In genomic region chr1:213821943-213822334, GRCh38 we compare ENCODE assay signal across 27 cellular contexts.
"Had no signal": no experiment of that assay in that cellular context is flagged by ENCODE, and none has a peak within 500 bp of the region (broad histone marks: within the 10 kb centered on the region; RNA-seq: fewer than 3 reads in every experiment).

No MANE protein-coding gene starts in this region.

- H3K79me2 ChIP-seq: parathyroid adenoma had no signal

- FAIRE-seq: pancreas, small intestine had no signal

- H3K36me3 ChIP-seq: neural progenitor cell, neutrophil, ovary, pancreas, prostate gland, right atrium auricular region, sigmoid colon, spleen had no signal

- H3K4me3 ChIP-seq: neural progenitor cell, ovary, pancreas, prostate gland, psoas muscle, right atrium auricular region, sigmoid colon, skin epidermis, smooth muscle cell, spleen had no signal

- ATAC-seq: naive thymus-derived CD8-positive, alpha-beta T cell; natural killer cell; natural killer cell treated with Interleukin-12 subunit alpha and Interleukin-12 subunit beta and Interleukin-15 and Interleukin-18, amount 100 ng/mL, for 72 hours; psoas muscle; right cardiac atrium; sciatic nerve had no signal

- H2AFZ ChIP-seq: neural progenitor cell, parathyroid adenoma had no signal

- H3K9me3 ChIP-seq: neutrophil, ovary, pancreas, prostate gland, psoas muscle, right atrium auricular region, sigmoid colon had no signal

- H3K27ac ChIP-seq: neural progenitor cell, neutrophil, ovary, pancreas, parathyroid adenoma, prostate gland, psoas muscle, right atrium auricular region, sigmoid colon, skin epidermis, spleen had no signal

- H3K27me3 ChIP-seq: neural progenitor cell, neutrophil, ovary, pancreas, right atrium auricular region, sigmoid colon, spleen had no signal

- DNase-seq: naive thymus-derived CD8-positive, alpha-beta T cell; natural killer cell; nephron progenitor cell; nucleus accumbens; occipital lobe; ovary; pancreas; posterior cingulate gyrus; psoas muscle; retina; right cardiac atrium; sigmoid colon; small intestine; spleen; stimulated activated CD4-positive, alpha-beta T cell treated with anti-CD3 and anti-CD28 coated beads, Interleukin-12 subunit alpha, Interleukin-12 subunit beta, amount 100 ng/mL, for 4 hours; stimulated activated CD4-positive, alpha-beta T cell treated with anti-CD3 and anti-CD28 coated beads, Interleukin-15, amount 100 ng/mL, for 24 hours; stimulated activated CD4-positive, alpha-beta T cell treated with anti-CD3 and anti-CD28 coated beads, Interleukin-1b, Interleukin-23, amount 100 ng/mL, for 48 hours; stimulated activated CD4-positive, alpha-beta T cell treated with anti-CD3 and anti-CD28 coated beads, Interleukin-2, amount 100 ng/mL, for 24 hours had no signal

- H3K4me1 ChIP-seq: pancreas, parathyroid adenoma, prostate gland, psoas muscle, right atrium auricular region, sigmoid colon, spleen had no signal

- H3K9ac ChIP-seq: neural progenitor cell, parathyroid adenoma had no signal

- H3K4me2 ChIP-seq: neural progenitor cell, smooth muscle cell had no signal
